ENCODE assay signal across 8 cellular contexts in the genomic region with DNA sequence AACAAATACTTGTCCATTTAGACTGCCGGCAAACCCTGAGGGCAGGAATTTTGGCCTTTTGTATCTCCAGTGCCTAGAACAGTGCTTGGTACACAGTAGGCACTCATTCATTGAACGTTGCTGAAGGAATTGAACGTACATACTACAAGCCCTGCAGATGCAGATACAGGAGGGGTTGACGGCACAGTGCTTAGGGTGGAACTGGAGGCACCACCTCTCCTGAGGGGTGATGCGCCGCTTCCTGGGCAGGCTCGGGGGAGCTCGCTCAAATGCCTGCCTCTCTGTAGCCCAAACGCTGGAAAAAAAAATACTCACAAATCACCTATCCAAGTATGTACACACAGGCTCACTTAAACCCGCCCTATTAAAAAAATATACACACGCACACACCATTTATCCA. TPM values are rescaled to one million over a fixed set of nuclear protein-coding genes. Genes with fewer than 3 reads are reported as not detected.
DNase-seq lines count a peak whose midpoint lies in the region; ATAC-seq and TF ChIP-seq lines count a peak whose summit lies in the region.

No MANE protein-coding gene starts in this region.

- intact Hi-C loops in HCT116 (cut with micrococcal nuclease): loop anchor here (1.0 kb wide), 1 partner anchor 155 kb away; no protein-coding TSS in a partner anchor

- peak overlapping the region; percentile 91 for H3K4me2 ChIP-seq in HCT116 (ENCODE audit: low read length)
- peak overlapping the region; percentile 85 for H3K4me2 ChIP-seq in osteoblast (ENCODE audit: insufficient read depth, low read length)

- TF ChIP-seq RAD21 in HCT116 (IDR thresholded peaks at IDR 0.05; ENCODE audit: low read depth): no peak

- CTCF ChIA-PET in HCT116 (lab: Charles Lee): no interaction called here

- H3K36me3 ChIP-seq in HCT116 (ENCODE audit: control insufficient read depth in 1 of 2, insufficient read depth in 2 of 2, low read length in 2 of 2) (no peaks in the 10 kb centered on the region), MG63 (peaks cover 15% of the 10 kb centered on the region), osteoblast (ENCODE audit: insufficient read depth, low read length) (no peaks in the 10 kb centered on the region)

- H3K27ac ChIP-seq in HCT116 (ENCODE audit: low read depth, low read length) (peak overlapping the region; percentile 88), osteoblast (ENCODE audit: low read depth, low read length) (peak overlapping the region; percentile 60)

- H3K9me2 ChIP-seq in HCT116 (ENCODE audit: insufficient read depth): no peaks in the 10 kb centered on the region

- RAD21 ChIA-PET in HCT116 (lab: Charles Lee; ENCODE audit: low non-redundant PET in 1 of 2, low total read pairs in 2 of 2, uncharacterized antibody in 2 of 2, unreplicated experiment in 2 of 2): no interaction called here

- peak overlapping the region; percentile 67 to 80 for H3K4me3 ChIP-seq in HCT116 (replicated peaks in 1 of 2; ENCODE audit: low read depth in 1 of 2, low read length in 2 of 2)
- H3K4me3 ChIP-seq in MG63: peak overlapping the region; percentile 92
- H3K4me3 ChIP-seq in foreskin fibroblast (ENCODE audit: low read depth in 1 of 2, low read length in 2 of 2): peak overlapping the region; percentile 61 to 93
- peak overlapping the region; percentile 78 for H3K4me3 ChIP-seq in osteoblast (ENCODE audit: insufficient read depth, low read length)

- POLR2A ChIA-PET in HCT116 (lab: Charles Lee): interaction anchor here (0.7 to 1.5 kb wide), 3 partner anchors 13 to 479 kb away, joined by 3 to 4 read pairs (median 4); no protein-coding TSS in a partner anchor

- ATAC-seq in HCT116 (peak; percentile 31), HG03039 (IDR thresholded peaks at IDR 0.05; ENCODE audit: unreplicated experiment) (no peak)

- H3K9me3 ChIP-seq in HCT116 (ENCODE audit: control insufficient read depth in 1 of 2, insufficient read depth in 1 of 2, low read depth in 1 of 2, low read length in 2 of 2): no peaks in the 10 kb centered on the region
- no peaks in the 10 kb centered on the region for H3K9me3 ChIP-seq in MG63
- no peaks in the 10 kb centered on the region for H3K9me3 ChIP-seq in osteoblast (ENCODE audit: low read depth, low read length)

- H3K9ac ChIP-seq in HCT116 (ENCODE audit: low read length): peak overlapping the region; percentile 82

- DNase-seq in NCI-H1092 (lab: John Stamatoyannopoulos, UW): peak; percentile 7
- no peak for DNase-seq in NCI-H1092 treated with DMSO at 0.1 percent for 48 hours (lab: John Stamatoyannopoulos, UW)
- no peak for DNase-seq in HCT116 (ENCODE audit: low read depth, low spot score)
- peak; percentile 23 for DNase-seq in MG63
- peak; percentile 35 for DNase-seq in activated T-cell treated with anti-CD3 and anti-CD28 coated beads, Interleukin-2, amount 50 U/mL, for 1 hour
- peak; percentile 19 to 65 for DNase-seq in foreskin fibroblast
- peak; percentile 73 for DNase-seq in osteoblast (ENCODE audit: insufficient read length, low spot score, missing footprints)

- H2AFZ ChIP-seq in HCT116 (ENCODE audit: low read depth, low read length, poor library complexity, severe bottlenecking) (no peak overlapping the region), osteoblast (ENCODE audit: low read length) (peak overlapping the region; percentile 92)

- H3K27me3 ChIP-seq in HCT116 (ENCODE audit: insufficient read depth, low read length): no peaks in the 10 kb centered on the region
- H3K27me3 ChIP-seq in MG63: no peaks in the 10 kb centered on the region
- no peaks in the 10 kb centered on the region for H3K27me3 ChIP-seq in osteoblast (ENCODE audit: insufficient read depth, low read length)

- TSS peak; percentile 71 for BruUV-seq in HCT116 (replicated peaks; lab: Mats Ljungman, UMichigan)

- no peak for TF ChIP-seq CTCF in HCT116 (IDR thresholded peaks at IDR 0.05 in 2 of 3, conservative IDR thresholded peaks at IDR 0.05 in 1 of 3; ENCODE audit: borderline replicate concordance in 1 of 3, insufficient read depth in 1 of 3, low read depth in 2 of 3, low read length in 2 of 3)
- no peak for TF ChIP-seq CTCF in foreskin fibroblast (IDR thresholded peaks at IDR 0.05; ENCODE audit: low read depth, low read length)
- TF ChIP-seq CTCF in osteoblast (IDR thresholded peaks at IDR 0.05; ENCODE audit: extremely low read depth, low read depth, low read length): no peak

- H3K79me2 ChIP-seq in HCT116 (ENCODE audit: insufficient read depth, low read length): peaks cover 63% of the 10 kb centered on the region
- H3K79me2 ChIP-seq in osteoblast (ENCODE audit: insufficient read depth, low read length): peaks cover 30% of the 10 kb centered on the region

- no peak for TF ChIP-seq POLR2A in HCT116 (IDR thresholded peaks at IDR 0.05; ENCODE audit: borderline replicate concordance, extremely low read depth, insufficient read depth, insufficient read length)

- H3K4me1 ChIP-seq in HCT116 (ENCODE audit: control insufficient read depth in 1 of 2, insufficient read depth in 2 of 2, low read length in 2 of 2) (peaks cover 7 to 43% of the 10 kb centered on the region in 2 experiments), osteoblast (ENCODE audit: insufficient read depth, low read length) (peaks cover 6% of the 10 kb centered on the region)

- H4K20me1 ChIP-seq in HCT116 (ENCODE audit: insufficient read depth): no peaks in the 10 kb centered on the region
- H4K20me1 ChIP-seq in osteoblast (ENCODE audit: insufficient read depth, low read length): no peaks in the 10 kb centered on the region

TF ChIP-seq in HCT116, 20 proteins besides CTCF, POLR2A, EP300 and RAD21:
- TF ChIP-seq CEBPB (IDR thresholded peaks at IDR 0.05; ENCODE audit: low read depth) (no peak), SP1 (IDR thresholded peaks at IDR 0.05; ENCODE audit: low read depth) (peak; percentile 4; the same call in 1 of the 2 replicates), SIN3A (IDR thresholded peaks at IDR 0.05; ENCODE audit: low read depth) (peak; percentile 43)
- TF ChIP-seq, protein P1, sequence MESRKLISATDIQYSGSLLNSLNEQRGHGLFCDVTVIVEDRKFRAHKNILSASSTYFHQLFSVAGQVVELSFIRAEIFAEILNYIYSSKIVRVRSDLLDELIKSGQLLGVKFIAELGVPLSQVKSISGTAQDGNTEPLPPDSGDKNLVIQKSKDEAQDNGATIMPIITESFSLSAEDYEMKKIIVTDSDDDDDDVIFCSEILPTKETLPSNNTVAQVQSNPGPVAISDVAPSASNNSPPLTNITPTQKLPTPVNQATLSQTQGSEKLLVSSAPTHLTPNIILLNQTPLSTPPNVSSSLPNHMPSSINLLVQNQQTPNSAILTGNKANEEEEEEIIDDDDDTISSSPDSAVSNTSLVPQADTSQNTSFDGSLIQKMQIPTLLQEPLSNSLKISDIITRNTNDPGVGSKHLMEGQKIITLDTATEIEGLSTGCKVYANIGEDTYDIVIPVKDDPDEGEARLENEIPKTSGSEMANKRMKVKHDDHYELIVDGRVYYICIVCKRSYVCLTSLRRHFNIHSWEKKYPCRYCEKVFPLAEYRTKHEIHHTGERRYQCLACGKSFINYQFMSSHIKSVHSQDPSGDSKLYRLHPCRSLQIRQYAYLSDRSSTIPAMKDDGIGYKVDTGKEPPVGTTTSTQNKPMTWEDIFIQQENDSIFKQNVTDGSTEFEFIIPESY (IDR thresholded peaks at IDR 0.05; ENCODE audit: extremely low read depth, insufficient replicate concordance, low read length): no peak

RNA-seq across cellular contexts. Expression of a gene that starts 0.6 kb away (rescaled TPM):
- total RNA-seq in HCT116 (2021; ENCODE audit: unreplicated experiment): 35.3 TPM
- polyA plus RNA-seq in HCT116 (2012): 12.0 and 15.6 TPM in 2 replicates
- 37.3 and 58.3 TPM in 2 replicates for total RNA-seq in MG63 (2014; rRNA removed; shearing (Covaris generic); ENCODE audit: low replicate concordance)
- total RNA-seq in osteoblast: 29.7 and 30.4 TPM in 2 replicates

RNA-seq across cellular contexts. Expression of a gene that starts 52.0 kb away (rescaled TPM):
- total RNA-seq in HCT116 (2021; ENCODE audit: unreplicated experiment) (22.9 TPM), osteoblast (not detected in 2 replicates)
- polyA plus RNA-seq in HCT116 (2012): 17.3 and 18.7 TPM in 2 replicates
- total RNA-seq in MG63 (2014; rRNA removed; shearing (Covaris generic); ENCODE audit: low replicate concordance): not detected in 2 replicates

Comparison
In these comparisons a context has a peak if more than half of its experiments do, and no peak if none do; other contexts are left out.
1. DNase-seq: peak in NCI-H1092 (single experiment), MG63 (single experiment), activated T-cell treated with anti-CD3 and anti-CD28 coated beads, Interleukin-2, amount 50 U/mL, for 1 hour (single experiment), foreskin fibroblast (2 of 2) and osteoblast (single experiment); none in NCI-H1092 treated with DMSO at 0.1 percent for 48 hours (single experiment) and HCT116 (single experiment).
2. RNA of a gene that starts 52.0 kb away (total RNA-seq): 22.9 TPM in HCT116 (single experiment); not detected in MG63 and not detected in osteoblast; every median in the first group is over 10 times any median in the second.
3. Peak in every context shown above with its lines, with median percentiles within 50 percentile points of each other: H3K4me3 ChIP-seq.